18 cellular contexts compared by ENCODE assay signal in the genomic region with DNA sequence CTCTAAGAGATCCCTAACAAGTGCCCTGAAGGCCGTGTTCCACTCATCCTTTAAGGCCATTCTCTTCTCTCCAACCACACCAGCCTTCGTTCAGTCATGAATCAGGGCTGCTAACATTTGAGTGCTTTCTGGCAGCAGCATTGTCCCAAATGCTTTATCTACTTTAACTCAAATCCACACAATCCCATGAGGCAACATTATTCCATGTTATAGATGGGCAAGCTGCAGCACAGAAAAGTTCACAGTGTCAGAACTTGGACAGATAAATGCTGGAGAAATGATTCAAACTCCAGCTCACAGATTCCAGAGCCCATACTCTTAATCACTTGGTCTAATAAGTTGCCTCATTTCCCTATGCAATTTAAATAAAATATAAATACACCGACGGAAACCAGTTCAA.
DNase-seq lines count a peak whose midpoint lies in the region; ATAC-seq, FAIRE-seq and TF ChIP-seq lines count a peak whose summit lies in the region.
"Had no signal": no experiment of that assay in that cellular context is flagged by ENCODE, and none has a peak within 500 bp of the region (broad histone marks: within the 10 kb centered on the region; RNA-seq: fewer than 3 reads in every experiment).

No MANE protein-coding gene starts in this region.

- no peaks in the 10 kb centered on the region for H3K9me1 ChIP-seq in endothelial cell of umbilical vein (replicated peaks; ENCODE audit: control insufficient read depth, extremely low read depth, insufficient read depth, low read length)

- peaks cover 0 to 9% of the 10 kb centered on the region in 2 donors for H3K9me3 Mint-ChIP-seq in stimulated activated naive CD8-positive, alpha-beta T cell treated with anti-CD3 and anti-CD28 coated beads, Interleukin-15, amount 100 ng/mL, for 72 hours
- H3K9me3 Mint-ChIP-seq: HFFc6 had no signal

- CTCF ChIA-PET in endothelial cell of umbilical vein (lab: Charles Lee): interaction anchor here (1.0 to 1.7 kb wide), 4 partner anchors 15 to 100 kb away, joined by 3 to 4 read pairs (median 4); no protein-coding TSS in a partner anchor
- CTCF ChIA-PET in PC-3 (lab: Charles Lee): no interaction called here

- BruUV-seq in endothelial cell of umbilical vein (replicated peaks; lab: Mats Ljungman, UMichigan) (no TSS peak), PC-3 (replicated peaks; lab: Mats Ljungman, UMichigan) (no TSS peak)

- TF ChIP-seq CTCF in cardiac muscle cell (IDR thresholded peaks at IDR 0.05; ENCODE audit: low read depth, low read length): no peak
- TF ChIP-seq CTCF in OCI-LY3 (IDR thresholded peaks at IDR 0.05; ENCODE audit: low read depth, low read length): no peak
- TF ChIP-seq CTCF in endothelial cell of umbilical vein (IDR thresholded peaks at IDR 0.05; ENCODE audit: extremely low read depth in 1 of 2, insufficient read depth in 1 of 2, low read depth in 1 of 2, low read length in 2 of 2): no peak
- no peak for TF ChIP-seq CTCF in breast epithelium (IDR thresholded peaks at IDR 0.05)
- no peak for TF ChIP-seq CTCF in PC-3 (conservative IDR thresholded peaks at IDR 0.05; ENCODE audit: low read depth, low read length)

- peaks cover 93% of the 10 kb centered on the region for H3K4me1 Mint-ChIP-seq in stimulated activated naive CD8-positive, alpha-beta T cell treated with anti-CD3 and anti-CD28 coated beads, Interleukin-15, amount 100 ng/mL, for 72 hours

- peak overlapping the region in 1 of 2 donors; percentile 42 for H3K27ac Mint-ChIP-seq in stimulated activated naive CD8-positive, alpha-beta T cell treated with anti-CD3 and anti-CD28 coated beads, Interleukin-15, amount 100 ng/mL, for 72 hours

- DNase-seq in cardiac muscle cell (ENCODE audit: low read depth in 1 of 2, low spot score in 1 of 2) (peak in 1 of 2 donors; percentile 53), Right ventricle myocardium superior (no peak), endothelial cell of umbilical vein (ENCODE audit: low read depth, low spot score) (no peak), COLO829 (ENCODE audit: low spot score) (no peak), breast epithelium (ENCODE audit: low spot score in 2 of 2) (no peak), PC-3 (no peak)
- DNase-seq in stimulated activated naive CD8-positive, alpha-beta T cell treated with anti-CD3 and anti-CD28 coated beads, Interleukin-15, amount 100 ng/mL, for 72 hours: no peak
- DNase-seq: activated CD8-positive, alpha-beta memory T cell treated with anti-CD3 and anti-CD28 coated beads for 24 hours; heart right ventricle; HFFc6; left ventricle myocardium superior; NCI-H2029; NCI-H446 treated with DMSO at 0.1 percent for 48 hours; SW 1271 had no signal

- peaks cover 81% of the 10 kb centered on the region for H3K79me2 ChIP-seq in OCI-LY3 (ENCODE audit: low read length)
- H3K79me2 ChIP-seq in endothelial cell of umbilical vein (ENCODE audit: control insufficient read depth, insufficient read depth, low read length): peaks cover 65% of the 10 kb centered on the region
- H3K79me2 ChIP-seq in PC-3 (ENCODE audit: low read length): no peaks in the 10 kb centered on the region

- H3K4me3 ChIP-seq in cardiac muscle cell (no peak overlapping the region), OCI-LY3 (ENCODE audit: low read length) (peak overlapping the region; percentile 68), endothelial cell of umbilical vein (replicated peaks in 1 of 3; ENCODE audit: insufficient read depth in 1 of 3, low read depth in 1 of 3, low read length in 3 of 3) (no peak overlapping the region), breast epithelium (no peak overlapping the region), PC-3 (ENCODE audit: low read length) (no peak overlapping the region)
- H3K4me3 ChIP-seq: heart right ventricle, right atrium auricular region had no signal

- peaks cover 15% of the 10 kb centered on the region for H3K4me1 ChIP-seq in cardiac muscle cell (ENCODE audit: low read depth)
- H3K4me1 ChIP-seq in OCI-LY3 (ENCODE audit: low read length): peaks cover 90% of the 10 kb centered on the region
- H3K4me1 ChIP-seq in endothelial cell of umbilical vein (ENCODE audit: control insufficient read depth, extremely low read depth, insufficient read depth, low read length): peaks cover 48% of the 10 kb centered on the region
- H3K4me1 ChIP-seq in breast epithelium: no peaks in the 10 kb centered on the region
- H3K4me1 ChIP-seq in PC-3 (ENCODE audit: insufficient read depth, low read length): peaks cover 25% of the 10 kb centered on the region
- H3K4me1 ChIP-seq: heart right ventricle, right atrium auricular region had no signal

- H3K27me3 ChIP-seq in cardiac muscle cell (no peaks in the 10 kb centered on the region), OCI-LY3 (ENCODE audit: low read depth, low read length) (no peaks in the 10 kb centered on the region), endothelial cell of umbilical vein (ENCODE audit: control insufficient read depth in 2 of 2, insufficient read depth in 2 of 2, low read length in 2 of 2) (no peaks in the 10 kb centered on the region), breast epithelium (no peaks in the 10 kb centered on the region), PC-3 (ENCODE audit: low read length) (no peaks in the 10 kb centered on the region)
- H3K27me3 ChIP-seq: right atrium auricular region had no signal

- dilution Hi-C loops in endothelial cell of umbilical vein (cut with MboI; ENCODE audit: extremely low pct_ligation_motif_present, low sequenced_read_pairs): no loop called here

- peak overlapping the region; percentile 25 for H3K27ac ChIP-seq in cardiac muscle cell
- H3K27ac ChIP-seq in OCI-LY3 (ENCODE audit: low read length): peak overlapping the region; percentile 98
- peak overlapping the region; percentile 69 for H3K27ac ChIP-seq in endothelial cell of umbilical vein (ENCODE audit: insufficient read depth, low read depth, low read length)
- H3K27ac ChIP-seq in breast epithelium: no peak overlapping the region
- no peak overlapping the region for H3K27ac ChIP-seq in PC-3 (ENCODE audit: low read length)
- H3K27ac ChIP-seq: heart right ventricle, HL-60, right atrium auricular region, RWPE1 had no signal

- ATAC-seq in Right ventricle myocardium superior (ENCODE audit: poor library complexity): no peak
- no peak for ATAC-seq in stimulated activated naive CD8-positive, alpha-beta T cell treated with anti-CD3 and anti-CD28 coated beads, Interleukin-15, amount 100 ng/mL, for 72 hours
- ATAC-seq in PC-3: no peak
- ATAC-seq: heart right ventricle, left ventricle myocardium superior had no signal

- peak overlapping the region; percentile 90 for H3K4me2 ChIP-seq in OCI-LY3 (ENCODE audit: low read length)
- peak overlapping the region; percentile 27 for H3K4me2 ChIP-seq in endothelial cell of umbilical vein (ENCODE audit: insufficient read depth, low read length)
- H3K4me2 ChIP-seq in PC-3 (ENCODE audit: low read length): no peak overlapping the region

- no peaks in the 10 kb centered on the region for H3K9me3 ChIP-seq in cardiac muscle cell (ENCODE audit: low read depth)
- H3K9me3 ChIP-seq in OCI-LY3 (ENCODE audit: insufficient read depth, low read length): no peaks in the 10 kb centered on the region; the same call in 1 of the 2 replicates
- no peaks in the 10 kb centered on the region for H3K9me3 ChIP-seq in endothelial cell of umbilical vein (replicated peaks; ENCODE audit: control insufficient read depth, insufficient read depth, low read length)
- no peaks in the 10 kb centered on the region for H3K9me3 ChIP-seq in breast epithelium
- H3K9me3 ChIP-seq in PC-3 (ENCODE audit: low read length): no peaks in the 10 kb centered on the region
- H3K9me3 ChIP-seq: heart right ventricle, right atrium auricular region had no signal

- H3K9ac ChIP-seq in OCI-LY3 (ENCODE audit: low read length) (peak overlapping the region; percentile 79), endothelial cell of umbilical vein (replicated peaks; ENCODE audit: extremely low read depth, insufficient read depth, low read length) (no peak overlapping the region), PC-3 (ENCODE audit: low read length) (no peak overlapping the region)

- H3K9me2 ChIP-seq in PC-3 (replicated peaks; ENCODE audit: low read length): no peaks in the 10 kb centered on the region

- FAIRE-seq in endothelial cell of umbilical vein (lab: Jason Lieb, UNC): no peak

- intact Hi-C loops in Right ventricle myocardium superior (cut with DNase I) (no loop called here), endothelial cell of umbilical vein (cut with micrococcal nuclease) (loop anchor here (1.0 to 2.0 kb wide), 4 partner anchors 15 to 98 kb away; partner anchors contain the start of gene IGF2BP3), breast epithelium (cut with DNase I; ENCODE audit: low total_unique reads) (no loop called here), PC-3 (cut with micrococcal nuclease) (no loop called here)

- H3K27me3 Mint-ChIP-seq in stimulated activated naive CD8-positive, alpha-beta T cell treated with anti-CD3 and anti-CD28 coated beads, Interleukin-15, amount 100 ng/mL, for 72 hours: no peaks in the 10 kb centered on the region

- no peaks in the 10 kb centered on the region for H3F3A ChIP-seq in PC-3 (ENCODE audit: low read length, unreplicated experiment)

- H3K4me3 Mint-ChIP-seq in stimulated activated naive CD8-positive, alpha-beta T cell treated with anti-CD3 and anti-CD28 coated beads, Interleukin-15, amount 100 ng/mL, for 72 hours: peak overlapping the region; percentile 41 to 59
- H3K4me3 Mint-ChIP-seq: HFFc6 had no signal

- H3K36me3 ChIP-seq in cardiac muscle cell (no peaks in the 10 kb centered on the region), OCI-LY3 (replicated peaks; ENCODE audit: low read depth, low read length) (peaks cover 23% of the 10 kb centered on the region), endothelial cell of umbilical vein (ENCODE audit: control insufficient read depth in 2 of 2, extremely low read depth in 1 of 2, insufficient read depth in 2 of 2, low read length in 2 of 2) (no peaks in the 10 kb centered on the region), breast epithelium (no peaks in the 10 kb centered on the region), PC-3 (ENCODE audit: low read depth, low read length) (no peaks in the 10 kb centered on the region)
- H3K36me3 ChIP-seq: heart right ventricle, right atrium auricular region had no signal

- H2AFZ ChIP-seq in OCI-LY3 (ENCODE audit: low read depth, low read length) (no peak overlapping the region), endothelial cell of umbilical vein (ENCODE audit: low read depth, low read length) (no peak overlapping the region), PC-3 (ENCODE audit: low read length) (no peak overlapping the region)

- H4K20me1 ChIP-seq in OCI-LY3 (ENCODE audit: insufficient read depth, low read length) (peaks cover 3% of the 10 kb centered on the region; the same call in 1 of the 2 replicates), endothelial cell of umbilical vein (replicated peaks; ENCODE audit: control insufficient read depth, extremely low read depth, insufficient read depth, low read length) (no peaks in the 10 kb centered on the region), PC-3 (ENCODE audit: low read length) (no peaks in the 10 kb centered on the region)

- no peak for TF ChIP-seq POLR2A in endothelial cell of umbilical vein (IDR thresholded peaks at IDR 0.05; ENCODE audit: low read depth, low read length)
- no peak for TF ChIP-seq POLR2A in breast epithelium (IDR thresholded peaks at IDR 0.05)

- POLR2A ChIA-PET in endothelial cell of umbilical vein (lab: Charles Lee) (no interaction called here), PC-3 (lab: Charles Lee; ENCODE audit: unreplicated experiment) (interaction anchor here (0.5 kb wide), 1 partner anchor 345 kb away, joined by 16 read pairs; no protein-coding TSS in a partner anchor)

Comparison
In these comparisons a context has a peak if more than half of its experiments do, and no peak if none do; other contexts are left out.
1. H3K27ac ChIP-seq: peak in cardiac muscle cell (single experiment), OCI-LY3 (single experiment) and endothelial cell of umbilical vein (single experiment); none in breast epithelium (0 of 2) and PC-3 (single experiment).